22 cellular contexts compared by ENCODE assay signal in genomic region chr10:71834343-71834674, GRCh38. TPM values are rescaled to one million over a fixed set of nuclear protein-coding genes. Genes with fewer than 3 reads are reported as not detected.
A peak's percentile ranks its signal among the peaks of the same experiment; 100 is the strongest.
DNase-seq lines count a peak whose midpoint lies in the region; ATAC-seq and TF ChIP-seq lines count a peak whose summit lies in the region.
"Had no signal": no experiment of that assay in that cellular context is flagged by ENCODE, and none has a peak within 500 bp of the region (broad histone marks: within the 10 kb centered on the region; RNA-seq: fewer than 3 reads in every experiment).

No MANE protein-coding gene starts in this region.

- peaks cover 91% of the 10 kb centered on the region for H3K4me1 ChIP-seq in left ventricle myocardium inferior
- peaks cover 5% of the 10 kb centered on the region for H3K4me1 ChIP-seq in endodermal cell (ENCODE audit: control insufficient read depth, insufficient read depth, low read length)

- DNase-seq in left ventricle myocardium inferior (no peak), left ventricle myocardium superior (no peak), endodermal cell (no peak), posterior vena cava (ENCODE audit: low spot score) (peak; percentile 70), COR-L47 (lab: John Stamatoyannopoulos, UW) (no peak), GM20000 (ENCODE audit: low spot score) (no peak)
- no peak for DNase-seq in stimulated activated CD4-positive, alpha-beta T cell treated with anti-CD3 and anti-CD28 coated beads, Interleukin-1b, Interleukin-23, amount 100 ng/mL, for 48 hours
- no peak for DNase-seq in activated naive CD4-positive, alpha-beta T cell treated with anti-CD3 and anti-CD28 coated beads, Interleukin-2, amount 50 U/mL, for 16 hours
- DNase-seq: 8988T, C1 segment of cervical spinal cord, DMS 273 treated with DMSO at 0.1 percent for 48 hours, GF-D8, GM23248, HCEC 1CT, MV-4-11, NCI-H1417 treated with DMSO at 0.1 percent for 48 hours, NCI-H2029, NCI-H510A, NCI-H774 had no signal

- 93 to 94% methylated on average over 14 of the region's 14 CpGs for WGBS in endodermal cell (ENCODE audit: insufficient coverage in 1 of 2, insufficient read length in 1 of 2), 2 experiments

- H3K4me3 ChIP-seq in left ventricle myocardium inferior (no peak overlapping the region), endodermal cell (ENCODE audit: low read length) (no peak overlapping the region)
- H3K4me3 ChIP-seq: GM23248, K562 had no signal

- H3K9me3 ChIP-seq in left ventricle myocardium inferior (replicated peaks) (no peaks in the 10 kb centered on the region), endodermal cell (ENCODE audit: control insufficient read depth, low read length) (no peaks in the 10 kb centered on the region)

- no peak overlapping the region for H3K4me3 Mint-ChIP-seq in endodermal cell

- intact Hi-C loops in left ventricle myocardium inferior (cut with micrococcal nuclease) (loop anchor here (10.0 kb wide), 1 partner anchor 60 kb away; no protein-coding TSS in a partner anchor), left ventricle myocardium superior (cut with micrococcal nuclease) (no loop called here), posterior vena cava (cut with DNase I) (loop anchor here in 1 of 2 donors (10.0 kb wide), 2 partner anchors 60 kb away; partner anchors contain the start of gene VSIR)

- peaks cover 29% of the 10 kb centered on the region for H3K4me1 Mint-ChIP-seq in endodermal cell

- H3K27ac ChIP-seq in left ventricle myocardium inferior (replicated peaks) (peak overlapping the region; percentile 84), endodermal cell (ENCODE audit: low read depth, low read length) (no peak overlapping the region)
- H3K27ac ChIP-seq: GM23248, HL-60 had no signal

- H3K27ac Mint-ChIP-seq in endodermal cell, result peak overlapping the region; percentile 13

- H3K36me3 ChIP-seq in left ventricle myocardium inferior (peaks cover 44% of the 10 kb centered on the region), endodermal cell (ENCODE audit: control insufficient read depth, insufficient read depth, low read length) (peaks cover 52% of the 10 kb centered on the region)

- no peak for TF ChIP-seq CTCF in left ventricle myocardium inferior (IDR thresholded peaks at IDR 0.05; ENCODE audit: borderline replicate concordance)
- TF ChIP-seq CTCF in endodermal cell (conservative IDR thresholded peaks at IDR 0.05), result no peak
- no peak for TF ChIP-seq CTCF in GM20000 (IDR thresholded peaks at IDR 0.05; ENCODE audit: extremely low read depth, missing control alignments)

- no peak for ATAC-seq in left ventricle myocardium superior
- ATAC-seq: K562, Right ventricle myocardium inferior had no signal

- no peaks in the 10 kb centered on the region for H3K9me3 Mint-ChIP-seq in endodermal cell

- H3K27me3 Mint-ChIP-seq in endodermal cell (ENCODE audit: insufficient read depth), result no peaks in the 10 kb centered on the region

- peaks cover 37% of the 10 kb centered on the region for H3K36me3 Mint-ChIP-seq in endodermal cell (ENCODE audit: low read depth)

- no peaks in the 10 kb centered on the region for H3K27me3 ChIP-seq in left ventricle myocardium inferior (ENCODE audit: low read depth)
- no peaks in the 10 kb centered on the region for H3K27me3 ChIP-seq in endodermal cell (ENCODE audit: control insufficient read depth, insufficient read depth, low read length, poor library complexity, severe bottlenecking)

- no peak overlapping the region for H3K9ac ChIP-seq in endodermal cell (ENCODE audit: extremely low read depth, low read length, poor library complexity, severe bottlenecking)
- H3K9ac ChIP-seq: GM23248 had no signal

RNA-seq across cellular contexts. Expression of gene PSAP, which starts 16.7 kb away (rescaled TPM):
- total RNA-seq in left ventricle myocardium inferior (1,672 TPM), left ventricle myocardium superior (1,798 TPM), endodermal cell (100 to 1,000 TPM; 456 to 549 TPM), posterior vena cava (1,000 to 10,000 TPM in 1 of 2 donors, 100 to 1,000 TPM in 1; 787 to 1,159 TPM)
- 500 TPM for polyA plus RNA-seq in endodermal cell (2013, experiment 1 of 2)
- polyA plus RNA-seq in endodermal cell (2013, experiment 2 of 2), result 448 TPM
